In the genomic region with DNA sequence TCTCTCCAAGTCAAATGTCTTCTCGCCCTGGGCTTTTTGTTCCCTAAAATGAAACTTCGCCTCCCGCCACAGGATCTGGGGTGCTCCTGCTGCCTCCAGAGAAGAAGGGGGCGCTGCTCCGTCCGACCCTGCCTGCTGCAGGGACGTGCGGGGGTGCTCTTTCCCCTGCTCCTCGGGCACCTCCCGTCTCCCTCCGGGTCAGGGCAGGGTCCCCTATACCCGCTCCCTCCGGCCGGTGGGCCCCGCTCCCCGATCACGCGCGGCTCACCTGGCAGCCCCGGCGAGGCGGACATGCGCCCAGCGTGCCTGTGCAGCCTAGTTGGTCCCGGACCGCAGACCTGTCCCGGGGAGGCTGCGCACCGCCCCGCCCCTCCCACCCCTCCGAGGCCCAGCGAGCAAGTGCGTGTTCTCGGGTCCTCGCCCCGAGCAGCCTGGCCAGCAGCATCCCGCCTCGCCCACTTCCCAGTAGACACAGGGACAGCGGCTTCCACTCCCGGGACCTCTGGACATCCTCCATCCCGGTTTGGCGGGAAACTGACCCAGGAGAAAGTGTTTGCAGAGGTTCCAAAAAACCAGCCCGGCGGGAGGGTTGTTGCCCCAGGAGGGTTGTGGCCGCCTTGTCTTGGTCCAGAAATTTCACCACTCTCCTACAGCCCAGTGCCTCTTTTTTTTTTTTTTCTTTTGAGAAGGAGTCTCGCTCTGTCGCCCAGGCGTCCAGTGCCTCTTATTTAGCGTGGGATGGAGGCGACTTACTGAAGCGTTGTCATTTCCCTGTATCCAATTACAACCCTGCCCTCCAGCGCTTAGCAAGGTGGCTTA, we compare ENCODE assay signal across 10 cellular contexts. TPM values are rescaled to one million over a fixed set of nuclear protein-coding genes. Genes with fewer than 3 reads are reported as not detected.
DNase-seq lines count a peak whose midpoint lies in the region; ATAC-seq and TF ChIP-seq lines count a peak whose summit lies in the region.
"Had no signal": no experiment of that assay in that cellular context is flagged by ENCODE, and none has a peak within 500 bp of the region (broad histone marks: within the 10 kb centered on the region; RNA-seq: fewer than 3 reads in every experiment).

TSS of gene OXGR1 (minus strand) at position 447 of the 819 bp plus-strand sequence. CDS start 6,717 bp downstream, outside the sequence.

- POLR2A ChIA-PET in activated CD4-positive, alpha-beta T cell treated with anti-CD3 and anti-CD28 coated beads for 36 hours (lab: Charles Lee): no interaction called here

- H3K36me3 Mint-ChIP-seq in activated CD4-positive, alpha-beta T cell treated with anti-CD3 and anti-CD28 coated beads for 36 hours (ENCODE audit: low read depth): no peaks in the 10 kb centered on the region

- peaks cover 6% of the 10 kb centered on the region for H3K4me1 Mint-ChIP-seq in activated CD4-positive, alpha-beta T cell treated with anti-CD3 and anti-CD28 coated beads for 36 hours

- CTCF ChIA-PET in activated CD4-positive, alpha-beta T cell treated with anti-CD3 and anti-CD28 coated beads for 36 hours (lab: Charles Lee): no interaction called here

- no peaks in the 10 kb centered on the region for H3K9me3 ChIP-seq in mesodermal cell (ENCODE audit: control insufficient read depth, low read length)
- no peaks in the 10 kb centered on the region for H3K9me3 ChIP-seq in upper lobe of left lung

- H3K27ac Mint-ChIP-seq in activated CD4-positive, alpha-beta T cell treated with anti-CD3 and anti-CD28 coated beads for 36 hours: no peak within 1 kb of the TSS
- H3K27ac Mint-ChIP-seq: CD8-positive, alpha-beta memory T cell; T-helper 1 cell treated with Interleukin-12 subunit alpha and Interleukin-12 subunit beta and Interleukin-4 antibody, amounts not matched to agents 30 μg/mL and 1 μg/mL, for 36 hours had no signal

- H3K27ac ChIP-seq in mesodermal cell (ENCODE audit: low read depth, low read length, severe bottlenecking): no peak within 1 kb of the TSS
- no peak within 1 kb of the TSS for H3K27ac ChIP-seq in upper lobe of left lung

- H3K9me3 Mint-ChIP-seq in activated CD4-positive, alpha-beta T cell treated with anti-CD3 and anti-CD28 coated beads for 36 hours (ENCODE audit: low read depth): no peaks in the 10 kb centered on the region
- H3K9me3 Mint-ChIP-seq: T-helper 1 cell treated with Interleukin-12 subunit alpha and Interleukin-12 subunit beta and Interleukin-4 antibody, amounts not matched to agents 30 μg/mL and 1 μg/mL, for 36 hours had no signal

- H3K4me1 ChIP-seq in mesodermal cell (ENCODE audit: control insufficient read depth, insufficient read depth, low read length, poor library complexity, severe bottlenecking) (peaks cover 4% of the 10 kb centered on the region), upper lobe of left lung (peaks cover 4 to 15% (median 11%) of the 10 kb centered on the region in 4 donors)

- H3K36me3 ChIP-seq in mesodermal cell (ENCODE audit: control insufficient read depth, insufficient read depth, low read length): no peaks in the 10 kb centered on the region
- H3K36me3 ChIP-seq in upper lobe of left lung: no peaks in the 10 kb centered on the region

- no peak for ATAC-seq in activated CD4-positive, alpha-beta T cell treated with anti-CD3 and anti-CD28 coated beads for 36 hours
- ATAC-seq in upper lobe of left lung (ENCODE audit: low FRiP score in 2 of 2) (peak; percentile 56 to 65), omental fat pad (ENCODE audit: low FRiP score) (no peak), HG02798 (IDR thresholded peaks at IDR 0.05; ENCODE audit: poor library complexity, unreplicated experiment) (no peak)

- 2 to 9% methylated on average over 32 to 38 of the region's 52 CpGs for WGBS in mesodermal cell (ENCODE audit: insufficient coverage in 2 of 2), 2 experiments
- 4 to 13% methylated on average over 19 to 37 of the region's 52 CpGs for WGBS in upper lobe of left lung, 2 donors

- H3K4me3 ChIP-seq in mesodermal cell (ENCODE audit: extremely low read depth, insufficient read depth, low read length, poor library complexity, severe bottlenecking) (peak within 1 kb of the TSS; percentile 38), upper lobe of left lung (peak within 1 kb of the TSS; percentile 25 to 57 (median 41))

- no peak for TF ChIP-seq CTCF in upper lobe of left lung (IDR thresholded peaks at IDR 0.05)
- TF ChIP-seq CTCF in omental fat pad (IDR thresholded peaks at IDR 0.05): no peak

- H3K27me3 ChIP-seq in upper lobe of left lung: peaks cover 0 to 10% (median 5%) of the 10 kb centered on the region in 4 donors

- DNase-seq in activated CD4-positive, alpha-beta T cell treated with anti-CD3 and anti-CD28 coated beads for 36 hours: peak; percentile 7
- no peak for DNase-seq in activated CD4-positive, alpha-beta T cell treated with anti-CD3 and anti-CD28 coated beads for 1 hour
- DNase-seq in ecto neural progenitor cell (ENCODE audit: low spot score) (peak; percentile 65), upper lobe of left lung (peak in 1 of 2 donors; percentile 81), dermis blood vessel endothelial cell (no peak), omental fat pad (ENCODE audit: low spot score) (no peak)
- DNase-seq: CD8-positive, alpha-beta memory T cell had no signal

- H3K4me3 Mint-ChIP-seq in activated CD4-positive, alpha-beta T cell treated with anti-CD3 and anti-CD28 coated beads for 36 hours: no peak within 1 kb of the TSS
- H3K4me3 Mint-ChIP-seq: T-helper 1 cell treated with Interleukin-12 subunit alpha and Interleukin-12 subunit beta and Interleukin-4 antibody, amounts not matched to agents 30 μg/mL and 1 μg/mL, for 36 hours had no signal

- H3K27me3 Mint-ChIP-seq in activated CD4-positive, alpha-beta T cell treated with anti-CD3 and anti-CD28 coated beads for 36 hours: peaks cover 47% of the 10 kb centered on the region

- intact Hi-C loops in activated CD4-positive, alpha-beta T cell treated with anti-CD3 and anti-CD28 coated beads for 36 hours (cut with DNase I, micrococcal nuclease): no loop called here

- TF ChIP-seq POLR2A in upper lobe of left lung (IDR thresholded peaks at IDR 0.05): no peak

- TF ChIP-seq EP300 in upper lobe of left lung (IDR thresholded peaks at IDR 0.05): no peak

RNA-seq across cellular contexts. Expression of gene OXGR1, which starts in this region (rescaled TPM):
- total RNA-seq in activated CD4-positive, alpha-beta T cell treated with anti-CD3 and anti-CD28 coated beads for 36 hours: not detected
- not detected for polyA plus RNA-seq in mesodermal cell (2013, experiment 1 of 2)
- 0.40 TPM for polyA plus RNA-seq in mesodermal cell (2013, experiment 2 of 2)
- total RNA-seq in upper lobe of left lung (1 to 10 TPM in 1 of 6 donors, under 1 TPM in 4, not detected in 1; 0.15 to 1.2 (median 0.54) TPM), dermis blood vessel endothelial cell (not detected in 2 replicates), omental fat pad (1 to 10 TPM in 2 of 4 donors, under 1 TPM in 2; 0.37 to 5.4 (median 1.1) TPM)
- total RNA-seq: CD8-positive, alpha-beta memory T cell had no signal
- polyA plus RNA-seq: CD8-positive, alpha-beta memory T cell had no signal

Comparison
In these comparisons a context has a peak if more than half of its experiments do, and no peak if none do; other contexts are left out.
1. Peak in DNase-seq in activated CD4-positive, alpha-beta T cell treated with anti-CD3 and anti-CD28 coated beads for 36 hours; RNA of the gene not detected or under 1 TPM.
2. ATAC-seq: peak in upper lobe of left lung (2 of 2); none in activated CD4-positive, alpha-beta T cell treated with anti-CD3 and anti-CD28 coated beads for 36 hours (single experiment), omental fat pad (single experiment) and HG02798 (single experiment).